ENCODE assay signal across 8 cellular contexts in genomic region chr12:95858451-95859343, GRCh38. TPM values are rescaled to one million over a fixed set of nuclear protein-coding genes. Genes with fewer than 3 reads are reported as not detected.
DNase-seq lines count a peak whose midpoint lies in the region; ATAC-seq, FAIRE-seq and TF ChIP-seq lines count a peak whose summit lies in the region.

SNRPF (plus strand) TSS chr12:95858952; CDS start chr12:95859074, 122 bp downstream.

- WGBS in adipose tissue, 3 donors = 1% methylated on average over 51 to 54 of the region's 54 CpGs
- WGBS in trophoblast cell (ENCODE audit: extremely low coverage, insufficient coverage, insufficient read length) = no CpG with 5 or more reads among the region's 54 CpGs

- no peak within 1 kb of the TSS for H2BK120ac ChIP-seq in trophoblast cell (ENCODE audit: insufficient read depth, low read length, poor library complexity)

- DNase-seq in GM12892 (ENCODE audit: insufficient read length) (peak; percentile 87), NCI-H1436 (lab: John Stamatoyannopoulos, UW) (peak; percentile 92), SW480 (ENCODE audit: low spot score) (peak; percentile 91), cardiac septum (ENCODE audit: low spot score) (peak; percentile 98), trophoblast cell (peak; percentile 98 to 99), type B pancreatic cell (ENCODE audit: extremely low spot score, unreplicated experiment) (peak; percentile 95)

- H3K36me3 Mint-ChIP-seq in type B pancreatic cell = peaks cover 29% of the 10 kb centered on the region

- no peaks in the 10 kb centered on the region for H3K27me3 Mint-ChIP-seq in type B pancreatic cell

- peaks cover 0 to 3% of the 10 kb centered on the region in 2 experiments for H3K4me1 ChIP-seq in trophoblast cell (ENCODE audit: control insufficient read depth in 1 of 2, insufficient read depth in 2 of 2, low read length in 2 of 2)

- H2AK5ac ChIP-seq in trophoblast cell (ENCODE audit: low read length) = no peak within 1 kb of the TSS

- ATAC-seq in HG02840 (IDR thresholded peaks at IDR 0.05; ENCODE audit: low FRiP score, unreplicated experiment) = peak; percentile 99

- H3K27ac Mint-ChIP-seq in type B pancreatic cell = no peak within 1 kb of the TSS

- H3K9ac ChIP-seq in trophoblast cell (ENCODE audit: low read length) = peak within 1 kb of the TSS; percentile 62

- H3K27ac ChIP-seq in adipose tissue (ENCODE audit: low read depth, low read length) (no peak within 1 kb of the TSS), trophoblast cell (ENCODE audit: low read depth, low read length) (peak within 1 kb of the TSS; percentile 35)

- H3K79me1 ChIP-seq in trophoblast cell (ENCODE audit: low read length) = peaks cover 1% of the 10 kb centered on the region

- peak within 1 kb of the TSS; percentile 20 for H4K12ac ChIP-seq in trophoblast cell (ENCODE audit: low read depth, low read length)

- peak within 1 kb of the TSS; percentile 65 for H3K4ac ChIP-seq in trophoblast cell (ENCODE audit: low read depth, low read length)

- H3K4me3 Mint-ChIP-seq in type B pancreatic cell = no peak within 1 kb of the TSS

- no peaks in the 10 kb centered on the region for H3K9me3 Mint-ChIP-seq in type B pancreatic cell

- intact Hi-C loops in cardiac septum (cut with DNase I) = no loop called here

- peaks cover 7% of the 10 kb centered on the region for H3K79me2 ChIP-seq in trophoblast cell (ENCODE audit: control insufficient read depth, insufficient read depth, low read length, poor library complexity)

- no peaks in the 10 kb centered on the region for H3K27me3 ChIP-seq in trophoblast cell (ENCODE audit: insufficient read depth, low read length)

- no peak within 1 kb of the TSS for H2BK5ac ChIP-seq in trophoblast cell (ENCODE audit: low read depth, low read length, poor library complexity)

- H3K4me1 Mint-ChIP-seq in type B pancreatic cell (ENCODE audit: unreplicated experiment) = peaks cover 9% of the 10 kb centered on the region

- H3K9me3 ChIP-seq in trophoblast cell (ENCODE audit: insufficient read depth, low read depth, low read length) = no peaks in the 10 kb centered on the region

- TF ChIP-seq CTCF in type B pancreatic cell (conservative IDR thresholded peaks at IDR 0.05) = peak; percentile 46

- H3K4me2 ChIP-seq in trophoblast cell (ENCODE audit: low read length) = peak within 1 kb of the TSS; percentile 91

- H3K23ac ChIP-seq in trophoblast cell (ENCODE audit: low read length) = no peak within 1 kb of the TSS

- H3K36me3 ChIP-seq in trophoblast cell (ENCODE audit: control insufficient read depth in 1 of 2, insufficient read depth in 2 of 2, low read length in 2 of 2) = peaks cover 4 to 8% of the 10 kb centered on the region in 2 experiments

- peak within 1 kb of the TSS; percentile 27 for H3K18ac ChIP-seq in trophoblast cell (ENCODE audit: low read length)

- peak within 1 kb of the TSS; percentile 78 for H2AFZ ChIP-seq in trophoblast cell (ENCODE audit: insufficient read depth, low read length, poor library complexity)

- H4K8ac ChIP-seq in trophoblast cell (ENCODE audit: low read depth, low read length) = peak within 1 kb of the TSS; percentile 65

- H4K91ac ChIP-seq in trophoblast cell (ENCODE audit: low read depth, low read length) = peak within 1 kb of the TSS; percentile 27

- peak; percentile 99 for FAIRE-seq in GM12892 (lab: Jason Lieb, UNC)

- no peak within 1 kb of the TSS for H2BK12ac ChIP-seq in trophoblast cell (ENCODE audit: low read length)

- H3K14ac ChIP-seq in trophoblast cell (ENCODE audit: low read length) = peak within 1 kb of the TSS; percentile 22

- peak; percentile 78; the same call in 1 of the 2 replicates for TF ChIP-seq POLR2A in GM12892 (IDR thresholded peaks at IDR 0.05; ENCODE audit: low read depth, low read length)

- peak within 1 kb of the TSS; percentile 85 for H3K4me3 ChIP-seq in trophoblast cell (ENCODE audit: low read depth, low read length)

RNA-seq across cellular contexts. Expression of gene SNRPF, which starts in this region (rescaled TPM):
- polyA plus RNA-seq in GM12892 (2012; ENCODE audit: missing spikeins) = 71.7 TPM
- polyA plus RNA-seq in adipose tissue = 10 to 100 TPM; 10.9 to 39.3 (median 24.4) TPM
- total RNA-seq in cardiac septum = 10.1 TPM
- 46.2 and 49.5 TPM in 2 replicates for polyA plus RNA-seq in trophoblast cell (2013)
- total RNA-seq in type B pancreatic cell (ENCODE audit: low replicate concordance) = 31.9 and 42.9 TPM in 2 replicates
